ENCODE assay signal across 36 cellular contexts in the genomic region with DNA sequence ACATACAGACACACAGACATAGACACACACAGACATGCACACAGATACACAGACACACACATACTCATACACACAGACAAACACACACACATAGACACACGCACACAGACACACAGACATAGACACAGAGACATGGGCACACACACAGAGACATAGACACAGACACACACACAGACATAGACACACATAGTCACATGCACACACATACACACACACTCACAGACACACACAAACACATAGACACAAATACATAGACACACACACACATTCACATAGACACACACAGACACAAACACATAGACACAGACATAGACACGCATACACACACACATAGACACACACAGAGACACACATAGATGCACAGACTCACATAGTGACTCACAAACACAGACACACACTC. TPM values are rescaled to one million over a fixed set of nuclear protein-coding genes. Genes with fewer than 3 reads are reported as not detected.
"Had no signal": no experiment of that assay in that cellular context is flagged by ENCODE, and none has a peak within 500 bp of the region (broad histone marks: within the 10 kb centered on the region; RNA-seq: fewer than 3 reads in every experiment).

No MANE protein-coding gene starts in this region.

- H3K4me3 ChIP-seq: adrenal gland, SJCRH30, SK-N-MC had no signal

- H3K36me3 Mint-ChIP-seq: activated naive CD4-positive, alpha-beta T cell treated with anti-CD3 and anti-CD28 coated beads, Interleukin-2, amount 50 U/mL, for 72 hours; brain; WTC11 had no signal

- H3K36me3 ChIP-seq: adrenal gland, SJCRH30 had no signal

- H3K27me3 ChIP-seq: SJCRH30 had no signal

- H3K4me1 ChIP-seq: adrenal gland, SJCRH30 had no signal

- DNase-seq: activated CD4-positive, alpha-beta T cell treated with anti-CD3 and anti-CD28 coated beads for 36 hours; activated CD4-positive, alpha-beta T cell treated with anti-CD3 and anti-CD28 coated beads, Interleukin-2, amount 10 ng/mL, durations not matched to agents 7 days and 5 days; activated CD4-positive, alpha-beta T cell treated with anti-CD3 and anti-CD28 coated beads, Interleukin-2, amount 50 U/mL, for 48 hours; activated CD8-positive, alpha-beta memory T cell treated with anti-CD3 and anti-CD28 coated beads, Interleukin-2, amount 50 U/mL, for 4 hours; activated CD8-positive, alpha-beta T cell treated with anti-CD3 and anti-CD28 coated beads, Interleukin-2, amount 10 ng/mL, durations not matched to agents 7 days and 5 days; activated gamma-delta T cell treated with Interleukin-2 at 50 U/mL for 16 hours; activated naive CD4-positive, alpha-beta T cell treated with anti-CD3 and anti-CD28 coated beads for 36 hours; activated T-cell treated with anti-CD3 and anti-CD28 coated beads for 4 hours; activated T-cell treated with anti-CD3 and anti-CD28 coated beads, Interleukin-2, amount 50 U/mL, for 4 hours; adrenal gland; MM.1S; MV-4-11; NCI-H1092; NCI-H1436 treated with DMSO at 0.1 percent for 48 hours; NCI-H1694 treated with DMSO at 0.1 percent for 48 hours; NCI-H2029; NCI-H226; NCI-H446 treated with DMSO at 0.1 percent for 48 hours; NCI-H524; NCI-H69; NCI-H82; SHP77; SJCRH30 had no signal

- H3K9ac ChIP-seq: KMS-11 had no signal

- H3K9me3 Mint-ChIP-seq: activated CD4-positive, alpha-beta T cell treated with anti-CD3 and anti-CD28 coated beads, Interleukin-2, amount 10 ng/mL, durations not matched to agents 7 days and 5 days; activated naive CD4-positive, alpha-beta T cell treated with anti-CD3 and anti-CD28 coated beads for 36 hours; activated naive CD4-positive, alpha-beta T cell treated with anti-CD3 and anti-CD28 coated beads, Interleukin-2, amount 50 U/mL, for 72 hours; activated T-cell treated with anti-CD3 and anti-CD28 coated beads, Interleukin-2, amount 50 U/mL, for 4 hours; activated T-helper 1 cell treated with anti-CD3 and anti-CD28 coated beads, Interleukin-12 subunit alpha, Interleukin-12 subunit beta, Interleukin-2, Interleukin-4 antibody, amounts not matched to agents 30 ng/mL and 10 ng/mL and 1 ng/mL, durations not matched to agents 14 hours and 24 hours and 36 hours; brain; central memory CD8-positive, alpha-beta T cell; T-helper 1 cell treated with Interleukin-12 subunit alpha and Interleukin-12 subunit beta and Interleukin-4 antibody, amounts not matched to agents 30 μg/mL and 1 μg/mL, for 36 hours; T-helper 2 cell treated with Interferon-gamma antibody and Interleukin-4, amounts not matched to agents 5 μg/mL and 100 μg/mL, for 36 hours; WTC11 had no signal

- H3K27ac Mint-ChIP-seq: activated CD4-positive, alpha-beta T cell treated with anti-CD3 and anti-CD28 coated beads for 36 hours; activated CD4-positive, alpha-beta T cell treated with anti-CD3 and anti-CD28 coated beads, Interleukin-2, amount 10 ng/mL, durations not matched to agents 7 days and 5 days; activated CD8-positive, alpha-beta T cell treated with anti-CD3 and anti-CD28 coated beads, Interleukin-2, amount 10 ng/mL, durations not matched to agents 7 days and 5 days; activated naive CD4-positive, alpha-beta T cell treated with anti-CD3 and anti-CD28 coated beads for 36 hours; activated naive CD4-positive, alpha-beta T cell treated with anti-CD3 and anti-CD28 coated beads, Interleukin-2, amount 50 U/mL, for 72 hours; activated T-helper 1 cell treated with anti-CD3 and anti-CD28 coated beads, Interleukin-12 subunit alpha, Interleukin-12 subunit beta, Interleukin-2, Interleukin-4 antibody, amounts not matched to agents 30 ng/mL and 10 ng/mL and 1 ng/mL, durations not matched to agents 14 hours and 24 hours and 36 hours; brain; T-helper 1 cell treated with Interleukin-12 subunit alpha and Interleukin-12 subunit beta and Interleukin-4 antibody, amounts not matched to agents 30 μg/mL and 1 μg/mL, for 36 hours; T-helper 2 cell treated with Interferon-gamma antibody and Interleukin-4, amounts not matched to agents 5 μg/mL and 100 μg/mL, for 36 hours; WTC11 had no signal

- H3K27ac ChIP-seq: adrenal gland, KMS-11, SJCRH30, SK-N-MC had no signal

- H3K4me1 Mint-ChIP-seq: activated CD4-positive, alpha-beta T cell treated with anti-CD3 and anti-CD28 coated beads for 36 hours; activated CD4-positive, alpha-beta T cell treated with anti-CD3 and anti-CD28 coated beads, Interleukin-2, amount 10 ng/mL, durations not matched to agents 7 days and 5 days; central memory CD8-positive, alpha-beta T cell had no signal

- ATAC-seq: activated CD4-positive, alpha-beta T cell treated with anti-CD3 and anti-CD28 coated beads for 36 hours; activated CD4-positive, CD25-positive, alpha-beta regulatory T cell treated with anti-CD3 and anti-CD28 coated beads, Interleukin-2, amount 50 U/mL, for 24 hours; activated CD8-positive, alpha-beta T cell treated with anti-CD3 and anti-CD28 coated beads, Interleukin-2, amount 10 ng/mL, durations not matched to agents 7 days and 5 days; activated naive CD4-positive, alpha-beta T cell treated with anti-CD3 and anti-CD28 coated beads, Interleukin-2, amount 50 U/mL, for 72 hours; activated T-cell treated with anti-CD3 and anti-CD28 coated beads, Interleukin-2, amount 50 U/mL, for 4 hours; Panc1; WTC11 had no signal

- H3K9me3 ChIP-seq: adrenal gland, SJCRH30 had no signal

- H3K4me3 Mint-ChIP-seq: activated CD4-positive, alpha-beta T cell treated with anti-CD3 and anti-CD28 coated beads for 36 hours; activated CD4-positive, alpha-beta T cell treated with anti-CD3 and anti-CD28 coated beads, Interleukin-2, amount 10 ng/mL, durations not matched to agents 7 days and 5 days; activated CD8-positive, alpha-beta T cell treated with anti-CD3 and anti-CD28 coated beads, Interleukin-2, amount 10 ng/mL, durations not matched to agents 7 days and 5 days; activated naive CD4-positive, alpha-beta T cell treated with anti-CD3 and anti-CD28 coated beads for 36 hours; activated T-cell treated with anti-CD3 and anti-CD28 coated beads, Interleukin-2, amount 50 U/mL, for 4 hours; activated T-helper 1 cell treated with anti-CD3 and anti-CD28 coated beads, Interleukin-12 subunit alpha, Interleukin-12 subunit beta, Interleukin-2, Interleukin-4 antibody, amounts not matched to agents 30 ng/mL and 10 ng/mL and 1 ng/mL, durations not matched to agents 14 hours and 24 hours and 36 hours; brain; central memory CD8-positive, alpha-beta T cell; T-helper 1 cell treated with Interleukin-12 subunit alpha and Interleukin-12 subunit beta and Interleukin-4 antibody, amounts not matched to agents 30 μg/mL and 1 μg/mL, for 36 hours; T-helper 2 cell treated with Interferon-gamma antibody and Interleukin-4, amounts not matched to agents 5 μg/mL and 100 μg/mL, for 36 hours; WTC11 had no signal

- FAIRE-seq: TTC549 had no signal

- H3K4me2 ChIP-seq: KMS-11 had no signal

RNA-seq across cellular contexts. Expression of a gene that starts 13.5 kb away (rescaled TPM):
- total RNA-seq: activated CD4-positive, alpha-beta T cell treated with anti-CD3 and anti-CD28 coated beads for 36 hours; activated CD4-positive, alpha-beta T cell treated with anti-CD3 and anti-CD28 coated beads, Interleukin-2, amount 10 ng/mL, durations not matched to agents 7 days and 5 days; activated CD8-positive, alpha-beta T cell treated with anti-CD3 and anti-CD28 coated beads, Interleukin-2, amount 10 ng/mL, durations not matched to agents 7 days and 5 days; activated naive CD4-positive, alpha-beta T cell treated with anti-CD3 and anti-CD28 coated beads for 36 hours; activated naive CD4-positive, alpha-beta T cell treated with anti-CD3 and anti-CD28 coated beads, Interleukin-2, amount 50 U/mL, for 72 hours; activated T-helper 1 cell treated with anti-CD3 and anti-CD28 coated beads, Interleukin-12 subunit alpha, Interleukin-12 subunit beta, Interleukin-2, Interleukin-4 antibody, amounts not matched to agents 30 ng/mL and 10 ng/mL and 1 ng/mL, durations not matched to agents 14 hours and 24 hours and 36 hours; LHCN-M2 had no signal
